8 cellular contexts compared by ENCODE assay signal in genomic region chr9:86948153-86948929, GRCh38. TPM values are rescaled to one million over a fixed set of nuclear protein-coding genes. Genes with fewer than 3 reads are reported as not detected.
A peak's percentile ranks its signal among the peaks of the same experiment; 100 is the strongest.
DNase-seq lines count a peak whose midpoint lies in the region; ATAC-seq and TF ChIP-seq lines count a peak whose summit lies in the region.

No MANE protein-coding gene starts in this region.

- intact Hi-C loops in tibial artery (cut with DNase I; ENCODE audit: low total_unique reads), result loop anchor here (5.0 kb wide), 2 partner anchors 164 to 374 kb away; no protein-coding TSS in a partner anchor

- H3K4me3 Mint-ChIP-seq in activated naive CD8-positive, alpha-beta T cell treated with anti-CD3 and anti-CD28 coated beads, Interleukin-2, amount 10 ng/mL, durations not matched to agents 7 days and 5 days, result peak overlapping the region; percentile 76

- H3K4me1 Mint-ChIP-seq in activated naive CD8-positive, alpha-beta T cell treated with anti-CD3 and anti-CD28 coated beads, Interleukin-2, amount 10 ng/mL, durations not matched to agents 7 days and 5 days, result peaks cover 8% of the 10 kb centered on the region

- H2AFZ ChIP-seq in parathyroid adenoma, result peak overlapping the region; percentile 78

- peak; percentile 81 for ATAC-seq in GM21515 (IDR thresholded peaks at IDR 0.05; ENCODE audit: unreplicated experiment)
- peak; percentile 77 for ATAC-seq in SK-N-SH treated with all-trans-retinoic acid at 6 μM for 48 hours
- peak; percentile 61 for ATAC-seq in activated naive CD8-positive, alpha-beta T cell treated with anti-CD3 and anti-CD28 coated beads, Interleukin-2, amount 10 ng/mL, durations not matched to agents 7 days and 5 days (ENCODE audit: low read depth)

- H3K79me2 ChIP-seq in parathyroid adenoma, result no peaks in the 10 kb centered on the region

- H3K36me3 Mint-ChIP-seq in activated naive CD8-positive, alpha-beta T cell treated with anti-CD3 and anti-CD28 coated beads, Interleukin-2, amount 10 ng/mL, durations not matched to agents 7 days and 5 days, result no peaks in the 10 kb centered on the region

- POLR2A ChIA-PET in activated naive CD8-positive, alpha-beta T cell treated with anti-CD3 and anti-CD28 coated beads, Interleukin-2, amount 10 ng/mL, durations not matched to agents 7 days and 5 days (lab: Charles Lee), result no interaction called here

- H3K27ac ChIP-seq in HUES6 (ENCODE audit: low read depth, low read length) (no peak overlapping the region), cardiac muscle cell (peak overlapping the region; percentile 14), parathyroid adenoma (peak overlapping the region; percentile 75), tibial artery (peak overlapping the region; percentile 79 to 90)

- peaks cover 4% of the 10 kb centered on the region for H3K9me3 Mint-ChIP-seq in activated naive CD8-positive, alpha-beta T cell treated with anti-CD3 and anti-CD28 coated beads, Interleukin-2, amount 10 ng/mL, durations not matched to agents 7 days and 5 days

- H3K36me3 ChIP-seq in HUES6 (ENCODE audit: control insufficient read depth, insufficient read depth, low read length) (no peaks in the 10 kb centered on the region), cardiac muscle cell (no peaks in the 10 kb centered on the region), parathyroid adenoma (ENCODE audit: control insufficient read depth, insufficient read depth, low read length) (no peaks in the 10 kb centered on the region), tibial artery (no peaks in the 10 kb centered on the region)

- H3K27ac Mint-ChIP-seq in activated naive CD8-positive, alpha-beta T cell treated with anti-CD3 and anti-CD28 coated beads, Interleukin-2, amount 10 ng/mL, durations not matched to agents 7 days and 5 days, result no peak overlapping the region

- DNase-seq in DMS 273 treated with DMSO at 0.1 percent for 48 hours (lab: John Stamatoyannopoulos, UW) (peak; percentile 90), cardiac muscle cell (ENCODE audit: low read depth in 1 of 2, low spot score in 1 of 2) (peak; percentile 83 to 92), tibial artery (peak; percentile 78 to 89)
- DNase-seq in activated naive CD8-positive, alpha-beta T cell treated with anti-CD3 and anti-CD28 coated beads, Interleukin-2, amount 10 ng/mL, durations not matched to agents 7 days and 5 days, result peak; percentile 70

- H3K9ac ChIP-seq in HUES6 (ENCODE audit: low read length) (no peak overlapping the region), parathyroid adenoma (no peak overlapping the region)

- H3K27me3 ChIP-seq in HUES6 (ENCODE audit: control insufficient read depth, insufficient read depth, low read length), result peaks cover 52% of the 10 kb centered on the region
- no peaks in the 10 kb centered on the region for H3K27me3 ChIP-seq in cardiac muscle cell
- H3K27me3 ChIP-seq in parathyroid adenoma (ENCODE audit: control insufficient read depth, insufficient read depth, low read length), result no peaks in the 10 kb centered on the region
- H3K27me3 ChIP-seq in tibial artery, result no peaks in the 10 kb centered on the region

- peak overlapping the region; percentile 96 for H3K4me2 ChIP-seq in parathyroid adenoma (ENCODE audit: low read length)

- peaks cover 15% of the 10 kb centered on the region for H3K9me3 ChIP-seq in HUES6 (ENCODE audit: control insufficient read depth, insufficient read depth, low read depth, low read length)
- H3K9me3 ChIP-seq in cardiac muscle cell (ENCODE audit: low read depth), result no peaks in the 10 kb centered on the region
- H3K9me3 ChIP-seq in parathyroid adenoma (ENCODE audit: control insufficient read depth, low read length), result no peaks in the 10 kb centered on the region
- no peaks in the 10 kb centered on the region for H3K9me3 ChIP-seq in tibial artery

- TF ChIP-seq CTCF in cardiac muscle cell (IDR thresholded peaks at IDR 0.05; ENCODE audit: low read depth, low read length) (peak; percentile 97), parathyroid adenoma (IDR thresholded peaks at IDR 0.05) (peak; percentile 68), tibial artery (IDR thresholded peaks at IDR 0.05) (peak; percentile 90 to 96)

- peaks cover 19% of the 10 kb centered on the region for H3K4me1 ChIP-seq in HUES6 (ENCODE audit: control insufficient read depth, insufficient read depth, low read length)
- peaks cover 16% of the 10 kb centered on the region for H3K4me1 ChIP-seq in cardiac muscle cell (ENCODE audit: low read depth)
- no peaks in the 10 kb centered on the region for H3K4me1 ChIP-seq in parathyroid adenoma
- peaks cover 0 to 32% (median 4%) of the 10 kb centered on the region in 4 donors for H3K4me1 ChIP-seq in tibial artery

- H3K4me3 ChIP-seq in HUES6 (ENCODE audit: low read depth, low read length), result peak overlapping the region; percentile 90
- peak overlapping the region; percentile 84 for H3K4me3 ChIP-seq in cardiac muscle cell
- peak overlapping the region; percentile 66 for H3K4me3 ChIP-seq in parathyroid adenoma (ENCODE audit: low read depth, low read length)
- peak overlapping the region; percentile 66 to 83 for H3K4me3 ChIP-seq in tibial artery

- H3K27me3 Mint-ChIP-seq in activated naive CD8-positive, alpha-beta T cell treated with anti-CD3 and anti-CD28 coated beads, Interleukin-2, amount 10 ng/mL, durations not matched to agents 7 days and 5 days, result peaks cover 26% of the 10 kb centered on the region

TF ChIP-seq in SK-N-SH treated with all-trans-retinoic acid at 6 μM for 48 hours, 23 proteins besides CTCF, POLR2A, EP300 and RAD21 (continues in another document):
- TF ChIP-seq SNAI2 (CRISPR knock-in tag; IDR thresholded peaks at IDR 0.05) (no peak), OSR1 (CRISPR knock-in tag; IDR thresholded peaks at IDR 0.05) (no peak), PPARA (CRISPR knock-in tag; IDR thresholded peaks at IDR 0.05; ENCODE audit: borderline replicate concordance) (no peak), PATZ1 (CRISPR knock-in tag; IDR thresholded peaks at IDR 0.05; ENCODE audit: borderline replicate concordance) (no peak), TOX (CRISPR knock-in tag; IDR thresholded peaks at IDR 0.05; ENCODE audit: borderline replicate concordance) (no peak), TSHZ2 (CRISPR knock-in tag; IDR thresholded peaks at IDR 0.05) (no peak), BACH2 (CRISPR knock-in tag; IDR thresholded peaks at IDR 0.05; ENCODE audit: borderline replicate concordance) (no peak), RARB (CRISPR knock-in tag; IDR thresholded peaks at IDR 0.05) (no peak), ZC3H10 (CRISPR knock-in tag; IDR thresholded peaks at IDR 0.05) (no peak), ZNF70 (CRISPR knock-in tag; IDR thresholded peaks at IDR 0.05) (no peak), GLIS3 (CRISPR knock-in tag; IDR thresholded peaks at IDR 0.05) (no peak), ARNTL (CRISPR knock-in tag; IDR thresholded peaks at IDR 0.05; ENCODE audit: borderline replicate concordance, low read depth) (no peak), CSDC2 (CRISPR knock-in tag; IDR thresholded peaks at IDR 0.05) (no peak)

RNA-seq across cellular contexts. Expression of gene GAS1, which starts 1.0 kb away (rescaled TPM):
- under 1 TPM; 0.61 to 0.68 TPM for total RNA-seq in activated naive CD8-positive, alpha-beta T cell treated with anti-CD3 and anti-CD28 coated beads, Interleukin-2, amount 10 ng/mL, durations not matched to agents 7 days and 5 days
- total RNA-seq in cardiac muscle cell, result 18.2 and 22.6 TPM in 2 replicates
- polyA plus RNA-seq in cardiac muscle cell, result 12.9 and 14.5 TPM in 2 replicates

Comparison
In these comparisons a context has a peak if more than half of its experiments do, and no peak if none do; other contexts are left out.
1. RNA of gene GAS1, which starts 1.0 kb away (total RNA-seq): 18.2 to 22.6 TPM in cardiac muscle cell; 0.61 to 0.68 TPM in activated naive CD8-positive, alpha-beta T cell treated with anti-CD3 and anti-CD28 coated beads, Interleukin-2, amount 10 ng/mL, durations not matched to agents 7 days and 5 days; every median in the first group is over 10 times any median in the second.
2. Peak in every context shown above with its lines, with median percentiles within 50 percentile points of each other: DNase-seq, ATAC-seq, H3K4me3 ChIP-seq and CTCF ChIP-seq.